17 cellular contexts compared by ENCODE assay signal in genomic region chr14:41154143-41154807, GRCh38.
DNase-seq lines count a peak whose midpoint lies in the region; ATAC-seq and TF ChIP-seq lines count a peak whose summit lies in the region.
"Had no signal": no experiment of that assay in that cellular context is flagged by ENCODE, and none has a peak within 500 bp of the region (broad histone marks: within the 10 kb centered on the region; RNA-seq: fewer than 3 reads in every experiment).

No MANE protein-coding gene starts in this region.

- no peaks in the 10 kb centered on the region for H3K9me3 Mint-ChIP-seq in chondrocyte (ENCODE audit: low read depth)
- peaks cover 3% of the 10 kb centered on the region for H3K9me3 Mint-ChIP-seq in stimulated activated memory B cell treated with anti-CD40 and anti-IgM and Interleukin-4, amounts not matched to agents 10 μg/mL and 1 μg/mL and 100 μg/mL, for 72 hours

- H3K4me3 Mint-ChIP-seq in chondrocyte (ENCODE audit: unreplicated experiment), result no peak overlapping the region
- no peak overlapping the region for H3K4me3 Mint-ChIP-seq in stimulated activated memory B cell treated with anti-CD40 and anti-IgM and Interleukin-4, amounts not matched to agents 10 μg/mL and 1 μg/mL and 100 μg/mL, for 72 hours
- H3K4me3 Mint-ChIP-seq: B cell; CD8-positive, alpha-beta T cell; IgD-negative memory B cell had no signal

- peak overlapping the region; percentile 3; the same call in 1 of the 2 replicates for H3K4me3 ChIP-seq in H7 (ENCODE audit: insufficient read depth, low read depth, low read length)
- H3K4me3 ChIP-seq: BLaER1 treated with 17β-estradiol and CSF1 and Interleukin-3, amounts not matched to agents 10 nM and 100 nM; GM12878 had no signal

- H3K27me3 ChIP-seq in H7 (ENCODE audit: control insufficient read depth, insufficient read depth, low read length), result no peaks in the 10 kb centered on the region
- H3K27me3 ChIP-seq: BLaER1 treated with 17β-estradiol and CSF1 and Interleukin-3, amounts not matched to agents 10 nM and 100 nM had no signal

- ATAC-seq in stimulated activated memory B cell treated with anti-CD40 and anti-IgM and Interleukin-4, amounts not matched to agents 10 μg/mL and 1 μg/mL and 100 μg/mL, for 72 hours, result peak; percentile 48
- ATAC-seq in HG02623 (IDR thresholded peaks at IDR 0.05; ENCODE audit: unreplicated experiment) (no peak), HG03025 (IDR thresholded peaks at IDR 0.05; ENCODE audit: low FRiP score, unreplicated experiment) (no peak)
- ATAC-seq: CD8-positive, alpha-beta T cell; GM12878; HepG2 had no signal

- TF ChIP-seq CTCF in chondrocyte (IDR thresholded peaks at IDR 0.05), result no peak

- H3K27ac ChIP-seq in substantia nigra (ENCODE audit: low read depth, low read length, poor library complexity, severe bottlenecking), result no peak overlapping the region
- H3K27ac ChIP-seq: BLaER1 treated with 17β-estradiol and CSF1 and Interleukin-3, amounts not matched to agents 10 nM and 100 nM had no signal

- no peaks in the 10 kb centered on the region for H3K36me3 ChIP-seq in H7 (replicated peaks; ENCODE audit: control insufficient read depth, insufficient read depth, low read length)
- H3K36me3 ChIP-seq: BLaER1 treated with 17β-estradiol and CSF1 and Interleukin-3, amounts not matched to agents 10 nM and 100 nM had no signal

- no peaks in the 10 kb centered on the region for H3K4me1 Mint-ChIP-seq in chondrocyte (ENCODE audit: low read depth)
- no peaks in the 10 kb centered on the region for H3K4me1 Mint-ChIP-seq in stimulated activated memory B cell treated with anti-CD40 and anti-IgM and Interleukin-4, amounts not matched to agents 10 μg/mL and 1 μg/mL and 100 μg/mL, for 72 hours
- H3K4me1 Mint-ChIP-seq: B cell, IgD-negative memory B cell had no signal

- DNase-seq in ELF-1 (ENCODE audit: low read depth, low spot score) (peak; percentile 51), H7 (no peak), chondrocyte (ENCODE audit: low spot score) (peak; percentile 80), NCI-H2171 treated with DMSO at 0.1 percent for 48 hours (lab: John Stamatoyannopoulos, UW) (no peak), substantia nigra (lab: John Stamatoyannopoulos, UW) (no peak)
- DNase-seq: Calu3; CD8-positive, alpha-beta T cell; DMS79 treated with DMSO at 0.1 percent for 48 hours; HCEC 1CT had no signal

- no peaks in the 10 kb centered on the region for H3K36me3 Mint-ChIP-seq in chondrocyte (ENCODE audit: low read depth)
- H3K36me3 Mint-ChIP-seq in stimulated activated memory B cell treated with anti-CD40 and anti-IgM and Interleukin-4, amounts not matched to agents 10 μg/mL and 1 μg/mL and 100 μg/mL, for 72 hours, result no peaks in the 10 kb centered on the region
- H3K36me3 Mint-ChIP-seq: CD8-positive, alpha-beta T cell; IgD-negative memory B cell had no signal

- no peaks in the 10 kb centered on the region for H3K27me3 Mint-ChIP-seq in chondrocyte (ENCODE audit: low read depth)
- no peaks in the 10 kb centered on the region for H3K27me3 Mint-ChIP-seq in stimulated activated memory B cell treated with anti-CD40 and anti-IgM and Interleukin-4, amounts not matched to agents 10 μg/mL and 1 μg/mL and 100 μg/mL, for 72 hours
- H3K27me3 Mint-ChIP-seq: B cell, IgD-negative memory B cell had no signal

- H3K27ac Mint-ChIP-seq in chondrocyte (ENCODE audit: unreplicated experiment), result no peak overlapping the region
- H3K27ac Mint-ChIP-seq in stimulated activated memory B cell treated with anti-CD40 and anti-IgM and Interleukin-4, amounts not matched to agents 10 μg/mL and 1 μg/mL and 100 μg/mL, for 72 hours, result no peak overlapping the region
- H3K27ac Mint-ChIP-seq: B cell; CD8-positive, alpha-beta T cell; IgD-negative memory B cell had no signal

Comparison
In these comparisons a context has a peak if more than half of its experiments do, and no peak if none do; other contexts are left out.
1. DNase-seq: peak in ELF-1 (single experiment) and chondrocyte (single experiment); none in H7 (single experiment), NCI-H2171 treated with DMSO at 0.1 percent for 48 hours (single experiment) and substantia nigra (0 of 49).